In genomic region chr18:7117390-7118355, GRCh38 we compare ENCODE assay signal across 1 cellular context.
TF ChIP-seq lines count a peak whose summit lies in the region.

LAMA1 (minus strand) TSS chr18:7117797; CDS start chr18:7117720, 77 bp downstream.

TF ChIP-seq in HepG2, 621 proteins besides CTCF, POLR2A, EP300 and RAD21 (continued from another document):
- TF ChIP-seq MZF1 (CRISPR knock-in tag; IDR thresholded peaks at IDR 0.05; ENCODE audit: borderline replicate concordance) = no peak
- TF ChIP-seq ZFP1 (CRISPR knock-in tag; IDR thresholded peaks at IDR 0.05) = no peak
- TF ChIP-seq ZNF382 (CRISPR knock-in tag; IDR thresholded peaks at IDR 0.05; ENCODE audit: borderline replicate concordance) = no peak
- TF ChIP-seq JDP2 (CRISPR knock-in tag; IDR thresholded peaks at IDR 0.05; ENCODE audit: borderline replicate concordance) = no peak
- no peak for TF ChIP-seq ZNF331 (CRISPR knock-in tag; IDR thresholded peaks at IDR 0.05)
- no peak for TF ChIP-seq CHD4 (IDR thresholded peaks at IDR 0.05; ENCODE audit: borderline replicate concordance, low read length)
- no peak for TF ChIP-seq SOX13 (IDR thresholded peaks at IDR 0.05)
- TF ChIP-seq SOX13 (CRISPR knock-in tag; conservative IDR thresholded peaks at IDR 0.05 in 1 of 2, IDR thresholded peaks at IDR 0.05 in 1 of 2) = no peak
- TF ChIP-seq HIVEP1 (CRISPR knock-in tag; IDR thresholded peaks at IDR 0.05) = no peak
- TF ChIP-seq ONECUT2 (CRISPR knock-in tag; IDR thresholded peaks at IDR 0.05) = no peak
- TF ChIP-seq ZNF383 (CRISPR knock-in tag; IDR thresholded peaks at IDR 0.05; ENCODE audit: borderline replicate concordance) = no peak
